In genomic region chr15:101008158-101009139, GRCh38 we compare ENCODE assay signal across 8 cellular contexts.
DNase-seq lines count a peak whose midpoint lies in the region; ATAC-seq and TF ChIP-seq lines count a peak whose summit lies in the region.

No MANE protein-coding gene starts in this region.

- H3K27me3 Mint-ChIP-seq in GM23338 (ENCODE audit: insufficient read depth, low read depth, poor library complexity) (peaks cover 20% of the 10 kb centered on the region), glutamatergic neuron (ENCODE audit: unreplicated experiment) (peaks cover 5% of the 10 kb centered on the region)

- H3K27ac Mint-ChIP-seq in GM23338 (no peak overlapping the region), glutamatergic neuron (ENCODE audit: unreplicated experiment) (no peak overlapping the region)

- ATAC-seq in GM23338 = peak; percentile 86

- no peaks in the 10 kb centered on the region for H3K9me2 ChIP-seq in GM23338 (ENCODE audit: insufficient read depth)

- H3K4me2 ChIP-seq in GM23338 = peak overlapping the region; percentile 77
- peak overlapping the region; percentile 70 for H3K4me2 ChIP-seq in osteoblast (ENCODE audit: insufficient read depth, low read length)

- H3K27ac ChIP-seq in GM23338 (ENCODE audit: low read depth) (no peak overlapping the region), osteoblast (ENCODE audit: low read depth, low read length) (no peak overlapping the region), testis (no peak overlapping the region)

- H4K20me1 ChIP-seq in GM23338 (replicated peaks; ENCODE audit: insufficient read depth) = no peaks in the 10 kb centered on the region
- no peaks in the 10 kb centered on the region for H4K20me1 ChIP-seq in osteoblast (ENCODE audit: insufficient read depth, low read length)

- no peaks in the 10 kb centered on the region for H3K9me3 ChIP-seq in osteoblast (ENCODE audit: low read depth, low read length)
- no peaks in the 10 kb centered on the region for H3K9me3 ChIP-seq in testis

- H3K4me1 ChIP-seq in GM23338 (ENCODE audit: insufficient read depth) (peaks cover 23% of the 10 kb centered on the region), osteoblast (ENCODE audit: insufficient read depth, low read length) (peaks cover 12% of the 10 kb centered on the region), testis (peaks cover 3% of the 10 kb centered on the region)

- H3K4me3 Mint-ChIP-seq in GM23338 (peak overlapping the region; percentile 81), glutamatergic neuron (ENCODE audit: unreplicated experiment) (peak overlapping the region; percentile 83)

- H3K36me3 ChIP-seq in GM23338 (ENCODE audit: insufficient read depth) (no peaks in the 10 kb centered on the region), osteoblast (ENCODE audit: insufficient read depth, low read length) (peaks cover 22% of the 10 kb centered on the region), testis (ENCODE audit: low read depth, missing control alignments) (no peaks in the 10 kb centered on the region)

- H3K9me3 Mint-ChIP-seq in GM23338 = peaks cover 25% of the 10 kb centered on the region
- peaks cover 7% of the 10 kb centered on the region for H3K9me3 Mint-ChIP-seq in glutamatergic neuron (ENCODE audit: unreplicated experiment)

- H2AFZ ChIP-seq in GM23338 (peak overlapping the region; percentile 91), osteoblast (ENCODE audit: low read length) (peak overlapping the region; percentile 79)

- H3K4me3 ChIP-seq in GM23338 = peak overlapping the region; percentile 54
- peak overlapping the region; percentile 64 for H3K4me3 ChIP-seq in osteoblast (ENCODE audit: insufficient read depth, low read length)
- H3K4me3 ChIP-seq in testis = peak overlapping the region; percentile 13 to 51

- intact Hi-C loops in testis (cut with DNase I; ENCODE audit: low total_unique reads) = loop anchor here (10.0 kb wide), 2 partner anchors 94 to 344 kb away; partner anchors contain the start of gene LRRK1

- no peaks in the 10 kb centered on the region for H3K79me2 ChIP-seq in GM23338 (replicated peaks; ENCODE audit: insufficient read depth)
- no peaks in the 10 kb centered on the region for H3K79me2 ChIP-seq in osteoblast (ENCODE audit: insufficient read depth, low read length)

- TF ChIP-seq POLR2A in testis (IDR thresholded peaks at IDR 0.05) = no peak

- H3F3A ChIP-seq in GM23338 (replicated peaks; ENCODE audit: low read depth) = peaks cover 6% of the 10 kb centered on the region; the same call in 1 of the 2 replicates

- H3K27me3 ChIP-seq in GM23338 (ENCODE audit: insufficient read depth) (peaks cover 6% of the 10 kb centered on the region), osteoblast (ENCODE audit: insufficient read depth, low read length) (no peaks in the 10 kb centered on the region), testis (no peaks in the 10 kb centered on the region)

- WGBS in testis, 2 donors = 35 to 40% methylated on average over 24 to 48 of the region's 48 CpGs

- peaks cover 20% of the 10 kb centered on the region; the same call in 2 of the 3 replicates for H3K36me3 Mint-ChIP-seq in GM23338 (ENCODE audit: low read depth)
- peaks cover 9% of the 10 kb centered on the region for H3K36me3 Mint-ChIP-seq in glutamatergic neuron (ENCODE audit: unreplicated experiment)

- H3K4me1 Mint-ChIP-seq in GM23338 (peaks cover 30% of the 10 kb centered on the region), glutamatergic neuron (ENCODE audit: low read depth, unreplicated experiment) (peaks cover 2% of the 10 kb centered on the region)

- DNase-seq in Daoy (ENCODE audit: low read depth) = peak; percentile 66
- DNase-seq in GM23338 (ENCODE audit: low spot score) = peak; percentile 88
- DNase-seq in SHP77 treated with DMSO at 0.1 percent for 48 hours (lab: John Stamatoyannopoulos, UW) = peak; percentile 66
- DNase-seq in activated naive CD4-positive, alpha-beta T cell (lab: John Stamatoyannopoulos, UW) = peak; percentile 78 to 87 (median 84)
- peak; percentile 89 for DNase-seq in glutamatergic neuron
- DNase-seq in osteoblast (ENCODE audit: insufficient read length, low spot score, missing footprints) = peak; percentile 93
- peak; percentile 86 for DNase-seq in testis

- TF ChIP-seq CTCF in GM23338 (conservative IDR thresholded peaks at IDR 0.05; ENCODE audit: low read depth in 2 of 2) = peak; percentile 92 to 93
- peak; percentile 99 for TF ChIP-seq CTCF in LNCAP (IDR thresholded peaks at IDR 0.05)
- peak; percentile 99 for TF ChIP-seq CTCF in glutamatergic neuron (IDR thresholded peaks at IDR 0.05; ENCODE audit: partially characterized antibody, unreplicated experiment)
- TF ChIP-seq CTCF in osteoblast (IDR thresholded peaks at IDR 0.05; ENCODE audit: extremely low read depth, low read depth, low read length) = peak; percentile 89
- TF ChIP-seq CTCF in testis (IDR thresholded peaks at IDR 0.05) = peak; percentile 72 to 93 (median 86)

TF ChIP-seq in GM23338, 12 proteins besides CTCF, POLR2A, EP300 and RAD21 (continues in another document):
- TF ChIP-seq REST (IDR thresholded peaks at IDR 0.05; ENCODE audit: unreplicated experiment) (no peak), CREB1 (CRISPR knock-in tag; IDR thresholded peaks at IDR 0.05; ENCODE audit: low read depth) (no peak), POLR2AphosphoS5 (IDR thresholded peaks at IDR 0.05; ENCODE audit: low read depth) (peak; percentile 32; the same call in 1 of the 2 replicates)
